Comparison of ENCODE assay signal across 1 cellular context in the genomic region with DNA sequence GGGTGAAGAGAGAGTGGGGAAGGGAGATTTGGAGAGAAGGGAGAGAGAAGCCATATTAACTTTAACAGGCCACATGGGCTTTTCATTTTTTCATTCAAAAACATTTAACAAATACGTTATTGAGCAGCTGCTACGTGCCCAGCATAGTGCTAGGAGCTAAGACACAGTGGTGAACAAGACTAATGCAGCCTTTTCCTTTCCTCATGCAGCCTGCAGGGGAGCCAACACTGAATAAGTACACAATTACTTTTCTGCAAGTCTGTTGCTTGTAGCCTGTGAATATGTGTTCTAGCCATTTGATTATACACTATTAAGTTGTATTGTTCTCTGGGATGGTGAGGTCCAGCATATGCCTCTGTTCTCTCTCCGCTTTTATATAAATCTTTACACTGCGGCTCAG.
TF ChIP-seq lines count a peak whose summit lies in the region.

No MANE protein-coding gene starts in this region.

TF ChIP-seq in H1, 55 proteins besides CTCF, POLR2A, EP300 and RAD21:
- TF ChIP-seq CBX8 (IDR thresholded peaks at IDR 0.05; ENCODE audit: borderline replicate concordance, low read depth, low read length) (no peak), RNF2 (IDR thresholded peaks at IDR 0.05; ENCODE audit: borderline replicate concordance, low read depth, low read length, missing control alignments, poor library complexity, severe bottlenecking) (no peak), BACH1 (IDR thresholded peaks at IDR 0.05; ENCODE audit: low read length) (no peak), RFX5 (IDR thresholded peaks at IDR 0.05; ENCODE audit: borderline replicate concordance, low read depth, low read length) (no peak), CHD1 (IDR thresholded peaks at IDR 0.05; ENCODE audit: low read depth, low read length) (no peak), JUND (IDR thresholded peaks at IDR 0.05; ENCODE audit: low read length) (no peak), RBBP5 (IDR thresholded peaks at IDR 0.05; ENCODE audit: borderline replicate concordance, low read depth, low read length) (no peak), KDM1A (IDR thresholded peaks at IDR 0.05; ENCODE audit: borderline replicate concordance, low read length) (no peak), POU5F1 (IDR thresholded peaks at IDR 0.05; ENCODE audit: low read depth, low read length) (no peak), KDM5A (IDR thresholded peaks at IDR 0.05; ENCODE audit: low read length) (no peak), ZNF274 (IDR thresholded peaks at IDR 0.05; ENCODE audit: borderline replicate concordance, extremely low read depth, low read length) (no peak), SAP30 (IDR thresholded peaks at IDR 0.05; ENCODE audit: insufficient read depth, insufficient replicate concordance, low read length) (no peak)
